Comparison of ENCODE assay signal across 8 cellular contexts in the genomic region with DNA sequence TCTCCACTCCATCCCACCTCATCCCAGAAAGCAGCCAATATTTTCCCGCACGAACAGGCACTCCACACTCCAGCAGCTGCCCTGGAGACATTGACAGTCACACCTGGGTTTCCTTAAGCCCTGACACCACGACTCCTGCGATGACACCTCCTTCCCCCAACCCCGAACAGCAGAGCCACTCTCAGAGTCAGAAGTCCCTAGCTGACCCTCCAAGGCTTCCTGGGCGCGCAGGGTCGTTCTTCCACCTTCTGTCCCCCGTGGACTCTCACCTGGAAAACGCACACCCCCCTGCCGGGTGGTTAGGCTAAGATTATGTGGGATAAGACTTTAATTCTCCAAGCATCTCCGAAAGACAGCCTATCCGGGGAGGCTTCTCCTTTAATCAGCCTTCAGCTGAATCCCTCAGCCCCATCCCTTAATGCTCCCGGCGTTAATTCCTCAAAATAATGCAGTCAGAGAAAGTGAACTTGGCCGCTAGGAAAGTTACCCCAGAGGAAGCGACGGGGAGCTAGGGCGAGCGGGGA. TPM values are rescaled to one million over a fixed set of nuclear protein-coding genes. Genes with fewer than 3 reads are reported as not detected.
DNase-seq lines count a peak whose midpoint lies in the region; ATAC-seq and TF ChIP-seq lines count a peak whose summit lies in the region.

No MANE protein-coding gene starts in this region.

- POLR2A ChIA-PET in HEK293T (lab: Yijun Ruan, JAX) = interaction anchor here (1.1 to 3.0 kb wide), 5 partner anchors 11 to 37 kb away, joined by 3 to 26 read pairs (median 4); partner anchors contain the start of gene SSBP1

- H3K27me3 ChIP-seq in right atrium auricular region = no peaks in the 10 kb centered on the region

- H3K4me3 ChIP-seq in right atrium auricular region (peak overlapping the region; percentile 75 to 86), retinal pigment epithelial cell (ENCODE audit: low read length) (peak overlapping the region; percentile 68)

- H3K36me3 ChIP-seq in right atrium auricular region = no peaks in the 10 kb centered on the region

- TF ChIP-seq CTCF in right atrium auricular region (IDR thresholded peaks at IDR 0.05) = no peak
- no peak for TF ChIP-seq CTCF in retinal pigment epithelial cell (conservative IDR thresholded peaks at IDR 0.05; ENCODE audit: low read depth, low read length)

- peak; percentile 30 for DNase-seq in ELR (ENCODE audit: low read depth)
- peak; percentile 26 to 40 for DNase-seq in activated T-cell treated with anti-CD3 and anti-CD28 coated beads, Interleukin-2, amount 50 U/mL, for 48 hours
- DNase-seq in right atrium auricular region (ENCODE audit: low spot score) = no peak
- no peak for DNase-seq in retinal pigment epithelial cell (ENCODE audit: low read depth)
- DNase-seq in mesenteric fat pad (ENCODE audit: low spot score) = no peak
- no peak for DNase-seq in HEK293T (ENCODE audit: extremely low spot score)

- CTCF ChIA-PET in HEK293T (lab: Yijun Ruan, JAX) = interaction anchor here (0.9 to 1.2 kb wide), 3 partner anchors 8 to 46 kb away, joined by 3 to 5 read pairs (median 4); partner anchors contain the start of gene SSBP1

- peak; percentile 2 for ATAC-seq in HG03442 (IDR thresholded peaks at IDR 0.05; ENCODE audit: unreplicated experiment)
- no peak for ATAC-seq in HG03025 (IDR thresholded peaks at IDR 0.05; ENCODE audit: low FRiP score, unreplicated experiment)

- H3K27ac ChIP-seq in right atrium auricular region = peak overlapping the region; percentile 85 to 87

- peaks cover 0 to 29% of the 10 kb centered on the region in 2 donors for H3K4me1 ChIP-seq in right atrium auricular region

- H3K9me3 ChIP-seq in right atrium auricular region = no peaks in the 10 kb centered on the region

TF ChIP-seq in HEK293T, 16 proteins besides CTCF, POLR2A, EP300 and RAD21:
- no peak for TF ChIP-seq FOXM1 (IDR thresholded peaks at IDR 0.05; ENCODE audit: borderline replicate concordance)

RNA-seq across cellular contexts. Expression of gene DENND11, which starts 1.1 kb away (rescaled TPM):
- total RNA-seq in right atrium auricular region = 10 to 100 TPM in 1 of 2 donors, 1 to 10 TPM in 1; 6.5 to 10.6 TPM
- total RNA-seq in mesenteric fat pad = 18.2 TPM

RNA-seq across cellular contexts. Expression of gene WEE2, which starts 7.2 kb away (rescaled TPM):
- total RNA-seq in right atrium auricular region (not detected), mesenteric fat pad (not detected)

RNA-seq across cellular contexts. Expression of gene SSBP1, which starts 37.2 kb away (rescaled TPM):
- total RNA-seq in right atrium auricular region (100 to 1,000 TPM; 102 to 119 TPM), mesenteric fat pad (80.2 TPM)

Comparison
In these comparisons a context has a peak if more than half of its experiments do, and no peak if none do; other contexts are left out.
1. DNase-seq: peak in ELR (single experiment) and activated T-cell treated with anti-CD3 and anti-CD28 coated beads, Interleukin-2, amount 50 U/mL, for 48 hours (2 of 2); none in right atrium auricular region (single experiment), retinal pigment epithelial cell (single experiment), mesenteric fat pad (single experiment) and HEK293T (single experiment).